Comparison of ENCODE assay signal across 7 cellular contexts in the genomic region with DNA sequence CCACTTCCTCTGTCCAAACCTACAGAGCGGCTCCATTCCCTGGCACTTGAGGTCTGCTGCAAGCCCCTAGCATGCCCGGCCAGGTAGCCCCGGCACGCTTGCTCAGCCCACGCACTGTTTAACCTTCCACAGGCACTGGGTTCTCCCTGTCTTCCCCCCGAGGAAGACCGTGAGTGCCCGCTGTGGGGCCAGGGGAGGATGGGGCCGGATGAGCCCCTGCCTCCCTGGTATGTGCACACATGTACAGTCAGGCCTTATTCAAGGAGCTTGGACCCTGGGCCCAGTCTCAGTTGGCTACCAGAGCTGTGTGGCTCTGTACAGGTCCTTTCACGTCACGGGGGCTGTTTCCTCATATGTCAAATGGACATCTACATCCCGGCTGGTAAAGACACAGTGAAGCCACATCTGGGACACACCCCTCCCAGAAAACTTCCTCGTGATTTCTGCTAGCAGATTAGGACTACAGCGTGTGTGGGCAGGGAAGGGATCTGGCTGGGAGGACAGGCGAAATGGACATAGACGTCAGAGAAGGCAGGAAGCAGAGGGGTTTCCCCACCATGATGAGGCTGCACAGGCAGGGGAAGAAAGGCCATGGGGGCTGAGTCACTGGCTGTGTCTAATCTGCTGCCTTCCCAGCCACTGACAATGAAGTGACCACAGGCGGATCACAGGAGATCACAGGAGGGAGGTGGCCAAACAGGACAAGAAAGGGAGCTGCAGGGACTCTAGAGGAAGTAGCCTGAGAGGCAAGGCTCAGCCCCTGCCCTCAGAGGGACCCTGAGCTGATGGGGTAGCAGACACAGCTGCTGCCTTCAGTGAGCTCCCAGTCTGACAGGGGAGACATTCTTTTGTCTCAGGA.
A peak's percentile ranks its signal among the peaks of the same experiment; 100 is the strongest.
DNase-seq lines count a peak whose midpoint lies in the region; ATAC-seq and TF ChIP-seq lines count a peak whose summit lies in the region.

No MANE protein-coding gene starts in this region.

- H3K9ac ChIP-seq in adipocyte (ENCODE audit: low read length) (no peak overlapping the region), iPS-15b (ENCODE audit: low read depth, low read length) (peak overlapping the region; percentile 37)

- DNase-seq in adipocyte (ENCODE audit: low read depth) (peak; percentile 89), stromal cell of bone marrow (ENCODE audit: low read depth) (peak; percentile 92)

- no peaks in the 10 kb centered on the region for H3K27me3 ChIP-seq in adipocyte (replicated peaks; ENCODE audit: control insufficient read depth, insufficient read depth, low read length)
- no peaks in the 10 kb centered on the region for H3K27me3 ChIP-seq in iPS-15b (ENCODE audit: control insufficient read depth, insufficient read depth, low read length)

- no peaks in the 10 kb centered on the region for H3K36me3 ChIP-seq in HEK293 (ENCODE audit: control insufficient read depth in 2 of 2, insufficient read depth in 1 of 2, low read length in 2 of 2)
- no peaks in the 10 kb centered on the region for H3K36me3 ChIP-seq in adipocyte (ENCODE audit: control insufficient read depth, insufficient read depth, low read length, severe bottlenecking)
- no peaks in the 10 kb centered on the region for H3K36me3 ChIP-seq in iPS-15b (ENCODE audit: control insufficient read depth, insufficient read depth, low read length)

- no peak for ATAC-seq in HG02763 (IDR thresholded peaks at IDR 0.05; ENCODE audit: unreplicated experiment)
- no peak for ATAC-seq in HG03196 (IDR thresholded peaks at IDR 0.05; ENCODE audit: unreplicated experiment)
- no peak for ATAC-seq in GM18517 (IDR thresholded peaks at IDR 0.05; ENCODE audit: unreplicated experiment)

- no peak for TF ChIP-seq CTCF in HEK293 (tag by site-specific recombination; IDR thresholded peaks at IDR 0.05)

- H3K9me3 ChIP-seq in HEK293 (ENCODE audit: control insufficient read depth, insufficient read depth, low read depth, low read length) (no peaks in the 10 kb centered on the region), adipocyte (ENCODE audit: control insufficient read depth, low read length) (no peaks in the 10 kb centered on the region), iPS-15b (ENCODE audit: control insufficient read depth, insufficient read depth, low read length) (no peaks in the 10 kb centered on the region)

- no peak overlapping the region for H3K27ac ChIP-seq in HEK293 (ENCODE audit: extremely low read depth, low read depth, low read length)

- H3K4me1 ChIP-seq in HEK293 (ENCODE audit: control insufficient read depth, insufficient read depth, low read length) (no peaks in the 10 kb centered on the region), adipocyte (ENCODE audit: control insufficient read depth, insufficient read depth, low read length) (peaks cover 34% of the 10 kb centered on the region), iPS-15b (ENCODE audit: control insufficient read depth, insufficient read depth, low read length) (peaks cover 3% of the 10 kb centered on the region)

- CTCF ChIA-PET in HEK293 (lab: Yijun Ruan, JAX): interaction anchor here (0.5 to 3.5 kb wide), 16 partner anchors 7 to 296 kb away, joined by 3 to 35 read pairs (median 4); a partner anchor contains a TSS

- POLR2A ChIA-PET in HEK293 (lab: Yijun Ruan, JAX): interaction anchor here (0.6 to 2.6 kb wide), 2 partner anchors 294 to 353 kb away, joined by 9 read pairs; a partner anchor contains a TSS

- H3K4me3 ChIP-seq in HEK293 (ENCODE audit: low read depth, low read length): no peak overlapping the region
- no peak overlapping the region for H3K4me3 ChIP-seq in adipocyte (ENCODE audit: low read length)
- H3K4me3 ChIP-seq in iPS-15b (ENCODE audit: low read depth, low read length): no peak overlapping the region

TF ChIP-seq in HEK293, 187 proteins besides CTCF, POLR2A, EP300 and RAD21:
- 0 out of 2 replicates have a peak, but pooled peaks have one; percentile 4 for TF ChIP-seq ZFHX2 (tag by site-specific recombination; conservative IDR thresholded peaks at IDR 0.05)
- no peak for TF ChIP-seq ZNF311 (tag by site-specific recombination; IDR thresholded peaks at IDR 0.05; ENCODE audit: borderline replicate concordance)
- no peak for TF ChIP-seq ZNF23 (tag by site-specific recombination; IDR thresholded peaks at IDR 0.05; ENCODE audit: borderline replicate concordance)
- peak; percentile 81 for TF ChIP-seq ZIC2 (tag by site-specific recombination; IDR thresholded peaks at IDR 0.05)
- TF ChIP-seq MZF1 (tag by site-specific recombination; IDR thresholded peaks at IDR 0.05; ENCODE audit: borderline replicate concordance): no peak
